Comparison of ENCODE assay signal across 24 cellular contexts in the genomic region with DNA sequence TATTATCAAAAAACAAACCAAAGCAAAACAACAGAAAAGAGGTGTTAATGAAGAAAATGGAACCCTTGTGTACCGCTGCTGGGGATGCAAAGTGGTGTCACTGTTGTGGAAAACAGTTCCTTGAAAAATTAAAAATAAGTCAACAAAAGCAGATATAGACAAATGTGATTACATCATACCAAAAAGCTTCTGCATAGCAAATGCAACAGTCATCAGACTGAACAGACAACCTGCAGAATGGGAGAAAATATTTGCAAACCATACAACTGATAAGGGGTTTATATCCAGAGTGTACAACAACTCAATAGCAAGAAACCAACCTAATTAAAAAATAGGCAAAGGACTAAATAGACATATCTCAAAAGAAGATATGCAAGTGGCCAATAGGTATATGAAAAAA.
"Had no signal": no experiment of that assay in that cellular context is flagged by ENCODE, and none has a peak within 500 bp of the region (broad histone marks: within the 10 kb centered on the region; RNA-seq: fewer than 3 reads in every experiment).

No MANE protein-coding gene starts in this region.

- H3K79me2 ChIP-seq: hepatocyte had no signal

- H3K4me3 ChIP-seq: esophagus muscularis mucosa, hepatocyte, lung, pancreas, testis, transverse colon had no signal

- H3K27me3 ChIP-seq: hepatocyte, pancreas, testis had no signal

- H3K36me3 ChIP-seq: esophagus muscularis mucosa, pancreas, transverse colon had no signal

- H3K27ac ChIP-seq: epithelial cell of prostate, esophagus muscularis mucosa, foreskin keratinocyte, hepatocyte, pancreas, testis, transverse colon had no signal

- H3K9me3 ChIP-seq: esophagus muscularis mucosa, pancreas, testis, transverse colon had no signal

- H3K36me3 Mint-ChIP-seq: naive B cell; stimulated activated naive B cell treated with anti-CD40 and anti-IgM and Interleukin-4, amounts not matched to agents 10 μg/mL and 1 μg/mL and 100 μg/mL, for 72 hours had no signal

- ATAC-seq: effector memory CD8-positive, alpha-beta T cell; foreskin keratinocyte; left colon; left ventricle myocardium superior; pancreas; right cardiac atrium; stimulated activated naive B cell treated with anti-CD40 and anti-IgM and Interleukin-4, amounts not matched to agents 10 μg/mL and 1 μg/mL and 100 μg/mL, for 72 hours; stimulated activated naive CD8-positive, alpha-beta T cell treated with anti-CD3 and anti-CD28 coated beads, Interleukin-15, amount 100 ng/mL, for 72 hours had no signal

- H3K27ac Mint-ChIP-seq: dendritic cell treated with granulocyte-macrophage colony-stimulating factor and Interleukin-4, amounts not matched to agents 40 ng/mL and 50 ng/mL, for 4 days; effector memory CD8-positive, alpha-beta T cell; nephron; progenitor cell of endocrine pancreas; stimulated activated naive B cell treated with anti-CD40 and anti-IgM and Interleukin-4, amounts not matched to agents 10 μg/mL and 1 μg/mL and 100 μg/mL, for 72 hours; stimulated activated naive CD8-positive, alpha-beta T cell treated with anti-CD3 and anti-CD28 coated beads, Interleukin-15, amount 100 ng/mL, for 72 hours had no signal

- H3K4me2 ChIP-seq: hepatocyte had no signal

- H2AFZ ChIP-seq: hepatocyte had no signal

- H3K4me1 ChIP-seq: foreskin keratinocyte, testis, transverse colon had no signal

- DNase-seq: effector memory CD8-positive, alpha-beta T cell; foreskin keratinocyte; left colon; left ventricle myocardium superior; mesenchymal stem cell; midbrain; naive B cell; occipital lobe; pancreas; right cardiac atrium; stimulated activated CD4-positive, alpha-beta T cell treated with anti-CD3 and anti-CD28 coated beads, Interleukin-15, amount 100 ng/mL, for 24 hours; stimulated activated CD4-positive, alpha-beta T cell treated with anti-CD3 and anti-CD28 coated beads, Interleukin-1b, Interleukin-23, amount 100 ng/mL, for 48 hours; stimulated activated CD4-positive, alpha-beta T cell treated with anti-CD3 and anti-CD28 coated beads, Interleukin-4, amount 100 ng/mL, for 4 hours; stimulated activated naive B cell treated with anti-CD40 and anti-IgM and Interleukin-4, amounts not matched to agents 10 μg/mL and 1 μg/mL and 100 μg/mL, for 72 hours; stimulated activated naive CD8-positive, alpha-beta T cell treated with anti-CD3 and anti-CD28 coated beads, Interleukin-15, amount 100 ng/mL, for 72 hours; testis; transverse colon had no signal

- H3K9me3 Mint-ChIP-seq: dendritic cell treated with granulocyte-macrophage colony-stimulating factor and Interleukin-4, amounts not matched to agents 40 ng/mL and 50 ng/mL, for 4 days; effector memory CD8-positive, alpha-beta T cell; nephron; stimulated activated naive CD8-positive, alpha-beta T cell treated with anti-CD3 and anti-CD28 coated beads, Interleukin-15, amount 100 ng/mL, for 72 hours had no signal
